Comparison of ENCODE assay signal across 10 cellular contexts in genomic region chr15:31331389-31331788, GRCh38. TPM values are rescaled to one million over a fixed set of nuclear protein-coding genes. Genes with fewer than 3 reads are reported as not detected.
A peak's percentile ranks its signal among the peaks of the same experiment; 100 is the strongest.
DNase-seq lines count a peak whose midpoint lies in the region; ATAC-seq and TF ChIP-seq lines count a peak whose summit lies in the region.
"Had no signal": no experiment of that assay in that cellular context is flagged by ENCODE, and none has a peak within 500 bp of the region (broad histone marks: within the 10 kb centered on the region; RNA-seq: fewer than 3 reads in every experiment).

No MANE protein-coding gene starts in this region.

- H3K9me2 ChIP-seq in OCI-LY7 (ENCODE audit: insufficient read depth, low read length): no peaks in the 10 kb centered on the region

- BruUV-seq in OCI-LY7 (replicated peaks; lab: Mats Ljungman, UMichigan): no TSS peak

- H3K4me3 ChIP-seq in OCI-LY7 (ENCODE audit: low read depth, low read length, poor library complexity, severe bottlenecking): peak overlapping the region; percentile 81

- H3K27ac ChIP-seq in OCI-LY7 (ENCODE audit: low read depth, low read length, poor library complexity, severe bottlenecking): no peak overlapping the region
- H3K27ac ChIP-seq in temporal lobe (ENCODE audit: low read depth, low read length): peak overlapping the region; percentile 12

- H3K79me2 ChIP-seq in OCI-LY7 (ENCODE audit: insufficient read depth, low read depth, low read length): peaks cover 83% of the 10 kb centered on the region

- ATAC-seq in effector memory CD8-positive, alpha-beta T cell (replicated peaks): no peak
- ATAC-seq: Panc1 had no signal

- H4K20me1 ChIP-seq in OCI-LY7 (ENCODE audit: insufficient read depth, low read length): peaks cover 30% of the 10 kb centered on the region; the same call in 1 of the 2 replicates

- peak overlapping the region; percentile 39 for H3K4me3 Mint-ChIP-seq in activated naive CD4-positive, alpha-beta T cell treated with anti-CD3 and anti-CD28 coated beads for 36 hours
- H3K4me3 Mint-ChIP-seq in effector memory CD8-positive, alpha-beta T cell: peak overlapping the region; percentile 97 to 99

- CTCF ChIA-PET in activated naive CD4-positive, alpha-beta T cell treated with anti-CD3 and anti-CD28 coated beads for 36 hours (lab: Charles Lee): no interaction called here
- CTCF ChIA-PET in OCI-LY7 (lab: Charles Lee; ENCODE audit: unreplicated experiment): no interaction called here

- peaks cover 12% of the 10 kb centered on the region for H3K36me3 Mint-ChIP-seq in activated naive CD4-positive, alpha-beta T cell treated with anti-CD3 and anti-CD28 coated beads for 36 hours (ENCODE audit: low read depth)
- peaks cover 59% of the 10 kb centered on the region for H3K36me3 Mint-ChIP-seq in effector memory CD8-positive, alpha-beta T cell (ENCODE audit: insufficient read depth)

- peak; percentile 5 for DNase-seq in activated naive CD4-positive, alpha-beta T cell treated with anti-CD3 and anti-CD28 coated beads for 36 hours
- DNase-seq in activated naive CD4-positive, alpha-beta T cell treated with Interleukin-2 at 50 U/mL for 16 hours: no peak
- DNase-seq in OCI-LY7 (ENCODE audit: low spot score) (no peak), dermis blood vessel endothelial cell (no peak), NK-92 (lab: John Stamatoyannopoulos, UW; ENCODE audit: unreplicated experiment) (no peak), NCI-H510A treated with DMSO at 0.1 percent for 48 hours (lab: John Stamatoyannopoulos, UW) (no peak)
- no peak for DNase-seq in effector memory CD8-positive, alpha-beta T cell
- DNase-seq: NCI-H2227 treated with DMSO at 0.1 percent for 48 hours had no signal

- no peak overlapping the region for H2AFZ ChIP-seq in OCI-LY7 (ENCODE audit: low read length)

- peak overlapping the region; percentile 89 for H3K4me2 ChIP-seq in OCI-LY7 (ENCODE audit: low read length)

- TF ChIP-seq CTCF in OCI-LY7 (conservative IDR thresholded peaks at IDR 0.05; ENCODE audit: low read length): no peak

- no peaks in the 10 kb centered on the region for H3K9me3 ChIP-seq in OCI-LY7 (ENCODE audit: low read length)

- peaks cover 68% of the 10 kb centered on the region for H3K4me1 Mint-ChIP-seq in activated naive CD4-positive, alpha-beta T cell treated with anti-CD3 and anti-CD28 coated beads for 36 hours (ENCODE audit: low read depth)
- peaks cover 66 to 71% of the 10 kb centered on the region in 2 donors for H3K4me1 Mint-ChIP-seq in effector memory CD8-positive, alpha-beta T cell (ENCODE audit: low read depth in 2 of 2)

- H3K4me1 ChIP-seq in OCI-LY7 (ENCODE audit: insufficient read depth, low read length, poor library complexity, severe bottlenecking): peaks cover 72% of the 10 kb centered on the region

- H3K27ac Mint-ChIP-seq in activated naive CD4-positive, alpha-beta T cell treated with anti-CD3 and anti-CD28 coated beads for 36 hours: no peak overlapping the region
- peak overlapping the region; percentile 98 for H3K27ac Mint-ChIP-seq in effector memory CD8-positive, alpha-beta T cell

- peaks cover 31% of the 10 kb centered on the region for H3K36me3 ChIP-seq in OCI-LY7 (ENCODE audit: insufficient read depth, low read length)

- intact Hi-C loops in activated naive CD4-positive, alpha-beta T cell treated with anti-CD3 and anti-CD28 coated beads for 36 hours (cut with micrococcal nuclease): no loop called here
- intact Hi-C loops in OCI-LY7 (cut with micrococcal nuclease; ENCODE audit: unreplicated experiment): no loop called here

- POLR2A ChIA-PET in OCI-LY7 (lab: Charles Lee): interaction anchor here (1.0 to 1.5 kb wide), 3 partner anchors 16 to 126 kb away, joined by 3 to 7 read pairs (median 4); no protein-coding TSS in a partner anchor

- no peaks in the 10 kb centered on the region for H3K9me3 Mint-ChIP-seq in activated naive CD4-positive, alpha-beta T cell treated with anti-CD3 and anti-CD28 coated beads for 36 hours
- no peaks in the 10 kb centered on the region for H3K9me3 Mint-ChIP-seq in effector memory CD8-positive, alpha-beta T cell

- no peaks in the 10 kb centered on the region for H3K27me3 Mint-ChIP-seq in activated naive CD4-positive, alpha-beta T cell treated with anti-CD3 and anti-CD28 coated beads for 36 hours (ENCODE audit: low read depth)
- H3K27me3 Mint-ChIP-seq in effector memory CD8-positive, alpha-beta T cell: no peaks in the 10 kb centered on the region

RNA-seq across cellular contexts. Expression of gene KLF13, which starts 4.8 kb away (rescaled TPM):
- 100 to 1,000 TPM; 115 to 121 TPM for total RNA-seq in activated naive CD4-positive, alpha-beta T cell treated with anti-CD3 and anti-CD28 coated beads for 36 hours
- total RNA-seq in OCI-LY7 (2014; rRNA removed; shearing (Covaris generic)): 62.0 and 64.6 TPM in 2 replicates
- total RNA-seq in OCI-LY7 (2022) (62.6 and 63.2 TPM in 2 replicates), temporal lobe (27.8 TPM), dermis blood vessel endothelial cell (35.2 and 41.8 TPM in 2 replicates)
